8 cellular contexts compared by ENCODE assay signal in genomic region chr13:19635926-19636325, GRCh38. TPM values are rescaled to one million over a fixed set of nuclear protein-coding genes. Genes with fewer than 3 reads are reported as not detected.
DNase-seq lines count a peak whose midpoint lies in the region; ATAC-seq, FAIRE-seq and TF ChIP-seq lines count a peak whose summit lies in the region.
"Not testable (repeated sequence)": the region's sequence is repeated elsewhere in the genome, so short reads cannot be mapped to it uniquely, and the experiment has no call there.

No MANE protein-coding gene starts in this region.

- H3K4me1 ChIP-seq in Karpas-422 (ENCODE audit: low read length) (peaks cover 19% of the 10 kb centered on the region), astrocyte (ENCODE audit: insufficient read depth, low read length) (peaks cover 14% of the 10 kb centered on the region), left ventricle myocardium inferior (peaks cover 58% of the 10 kb centered on the region)

- DNase-seq in CD4-positive, alpha-beta T cell; Karpas-422; activated T-cell treated with anti-CD3 and anti-CD28 coated beads, Interleukin-2, amount 50 U/mL, for 72 hours; astrocyte (ENCODE audit: low read depth); left ventricle myocardium inferior: not testable (repeated sequence)

- H2AFZ ChIP-seq in Karpas-422 (ENCODE audit: low read length); astrocyte (ENCODE audit: low read depth, low read length): not testable (repeated sequence)

- not testable (repeated sequence) for H3K9ac ChIP-seq in Karpas-422 (ENCODE audit: low read length); astrocyte (ENCODE audit: low read length)

- peaks cover 74% of the 10 kb centered on the region for H3K79me2 ChIP-seq in Karpas-422 (ENCODE audit: low read length)
- peaks cover 70% of the 10 kb centered on the region for H3K79me2 ChIP-seq in astrocyte (ENCODE audit: insufficient read depth, low read length)

- not testable (repeated sequence) for H3K36me3 ChIP-seq in Karpas-422 (ENCODE audit: insufficient read depth, low read length); astrocyte (ENCODE audit: insufficient read depth, low read length); left ventricle myocardium inferior

- not testable (repeated sequence) for H4K20me1 ChIP-seq in Karpas-422 (ENCODE audit: insufficient read depth, low read depth, low read length)
- peaks cover 49% of the 10 kb centered on the region for H4K20me1 ChIP-seq in astrocyte (ENCODE audit: insufficient read depth, low read length)

- H3K36me3 Mint-ChIP-seq in CD4-positive, alpha-beta T cell (ENCODE audit: low read depth), result peaks cover 63% of the 10 kb centered on the region
- peaks cover 4 to 10% of the 10 kb centered on the region in 2 donors for H3K36me3 Mint-ChIP-seq in activated T-cell treated with anti-CD3 and anti-CD28 coated beads, Interleukin-2, amount 50 U/mL, for 72 hours (ENCODE audit: insufficient read depth in 2 of 2)
- H3K36me3 Mint-ChIP-seq in astrocyte (ENCODE audit: low read depth, unreplicated experiment), result not testable (repeated sequence)
- peaks cover 13% of the 10 kb centered on the region for H3K36me3 Mint-ChIP-seq in nephron (ENCODE audit: low read depth)
- peaks cover 32% of the 10 kb centered on the region for H3K36me3 Mint-ChIP-seq in stimulated activated naive CD8-positive, alpha-beta T cell treated with anti-CD3 and anti-CD28 coated beads, Interleukin-15, Interleukin-2, amounts not matched to agents 100 ng/mL and 50 ng/mL, for 24 hours (ENCODE audit: low read depth)

- not testable (repeated sequence) for H3K4me3 ChIP-seq in Karpas-422 (ENCODE audit: low read length); astrocyte (ENCODE audit: insufficient read depth, low read depth, low read length)
- H3K4me3 ChIP-seq in left ventricle myocardium inferior, result peak overlapping the region; percentile 87

- intact Hi-C loops in CD4-positive, alpha-beta T cell (cut with DNase I, micrococcal nuclease), result loop anchor here in 1 of 2 experiments (10.0 kb wide), 2 partner anchors 1139 to 1819 kb away; partner anchors contain the start of genes EEF1AKMT1 and ZDHHC20
- intact Hi-C loops in left ventricle myocardium inferior (cut with micrococcal nuclease), result not testable (repeated sequence)

- FAIRE-seq in astrocyte (lab: Jason Lieb, UNC), result not testable (repeated sequence)

- not testable (repeated sequence) for H3K9me3 ChIP-seq in CD4-positive, alpha-beta T cell (ENCODE audit: control insufficient read depth, low read length); Karpas-422 (ENCODE audit: low read length); astrocyte (ENCODE audit: insufficient read depth, low read depth, low read length); left ventricle myocardium inferior (replicated peaks)

- peak overlapping the region; percentile 100 for H3K4me3 Mint-ChIP-seq in CD4-positive, alpha-beta T cell
- H3K4me3 Mint-ChIP-seq in activated T-cell treated with anti-CD3 and anti-CD28 coated beads, Interleukin-2, amount 50 U/mL, for 72 hours, result peak overlapping the region; percentile 96 to 99
- H3K4me3 Mint-ChIP-seq in astrocyte (ENCODE audit: unreplicated experiment) (peak overlapping the region; percentile 100), nephron (peak overlapping the region; percentile 76 to 83 (median 78))
- peak overlapping the region; percentile 99 for H3K4me3 Mint-ChIP-seq in stimulated activated naive CD8-positive, alpha-beta T cell treated with anti-CD3 and anti-CD28 coated beads, Interleukin-15, Interleukin-2, amounts not matched to agents 100 ng/mL and 50 ng/mL, for 24 hours

- H3K27me3 ChIP-seq in CD4-positive, alpha-beta T cell (ENCODE audit: control insufficient read depth, insufficient read depth, low read length); Karpas-422 (ENCODE audit: low read length); astrocyte (ENCODE audit: insufficient read depth, low read length); left ventricle myocardium inferior (ENCODE audit: low read depth): not testable (repeated sequence)

- H3K9me2 ChIP-seq in Karpas-422 (replicated peaks; ENCODE audit: insufficient read depth, low read length), result not testable (repeated sequence)

- not testable (repeated sequence) for H3K9me3 Mint-ChIP-seq in CD4-positive, alpha-beta T cell; activated T-cell treated with anti-CD3 and anti-CD28 coated beads, Interleukin-2, amount 50 U/mL, for 72 hours; astrocyte (ENCODE audit: unreplicated experiment); nephron; stimulated activated naive CD8-positive, alpha-beta T cell treated with anti-CD3 and anti-CD28 coated beads, Interleukin-15, Interleukin-2, amounts not matched to agents 100 ng/mL and 50 ng/mL, for 24 hours

- not testable (repeated sequence) for ATAC-seq in CD4-positive, alpha-beta T cell (ENCODE audit: poor library complexity); activated T-cell treated with anti-CD3 and anti-CD28 coated beads, Interleukin-2, amount 50 U/mL, for 72 hours (replicated peaks in 1 of 2)

- peak overlapping the region; percentile 86 for H3K4me2 ChIP-seq in Karpas-422 (ENCODE audit: low read depth, low read length, poor library complexity, severe bottlenecking)
- not testable (repeated sequence) for H3K4me2 ChIP-seq in astrocyte (ENCODE audit: low read length)

- POLR2A ChIA-PET in CD4-positive, alpha-beta T cell (lab: Charles Lee), result not testable (repeated sequence)

- H3K27ac ChIP-seq in CD4-positive, alpha-beta T cell (ENCODE audit: low read depth, low read length); Karpas-422 (ENCODE audit: low read length); astrocyte (ENCODE audit: low read depth, low read length); left ventricle myocardium inferior (replicated peaks): not testable (repeated sequence)
- H3K27ac ChIP-seq in VCaP, result peak overlapping the region; percentile 78; the same call in 1 of the 2 replicates

- H3K4me1 Mint-ChIP-seq in CD4-positive, alpha-beta T cell (ENCODE audit: low read depth), result peaks cover 59% of the 10 kb centered on the region
- H3K4me1 Mint-ChIP-seq in activated T-cell treated with anti-CD3 and anti-CD28 coated beads, Interleukin-2, amount 50 U/mL, for 72 hours (ENCODE audit: low read depth), result peaks cover 40% of the 10 kb centered on the region
- peaks cover 11% of the 10 kb centered on the region for H3K4me1 Mint-ChIP-seq in astrocyte (ENCODE audit: low read depth, unreplicated experiment)
- H3K4me1 Mint-ChIP-seq in nephron, result peaks cover 16% of the 10 kb centered on the region
- H3K4me1 Mint-ChIP-seq in stimulated activated naive CD8-positive, alpha-beta T cell treated with anti-CD3 and anti-CD28 coated beads, Interleukin-15, Interleukin-2, amounts not matched to agents 100 ng/mL and 50 ng/mL, for 24 hours (ENCODE audit: low read depth), result peaks cover 47% of the 10 kb centered on the region

- H3K27ac Mint-ChIP-seq in CD4-positive, alpha-beta T cell, result peak overlapping the region; percentile 43
- peak overlapping the region; percentile 17 for H3K27ac Mint-ChIP-seq in activated T-cell treated with anti-CD3 and anti-CD28 coated beads, Interleukin-2, amount 50 U/mL, for 72 hours
- peak overlapping the region; percentile 38 for H3K27ac Mint-ChIP-seq in astrocyte (ENCODE audit: unreplicated experiment)
- peak overlapping the region in 1 of 3 experiments; percentile 75 for H3K27ac Mint-ChIP-seq in nephron
- H3K27ac Mint-ChIP-seq in stimulated activated naive CD8-positive, alpha-beta T cell treated with anti-CD3 and anti-CD28 coated beads, Interleukin-15, Interleukin-2, amounts not matched to agents 100 ng/mL and 50 ng/mL, for 24 hours, result peak overlapping the region; percentile 31

- H3K27me3 Mint-ChIP-seq in CD4-positive, alpha-beta T cell; activated T-cell treated with anti-CD3 and anti-CD28 coated beads, Interleukin-2, amount 50 U/mL, for 72 hours (ENCODE audit: low read depth); astrocyte (ENCODE audit: low read depth, unreplicated experiment); nephron (ENCODE audit: low read depth); stimulated activated naive CD8-positive, alpha-beta T cell treated with anti-CD3 and anti-CD28 coated beads, Interleukin-15, Interleukin-2, amounts not matched to agents 100 ng/mL and 50 ng/mL, for 24 hours: not testable (repeated sequence)

- CTCF ChIA-PET in CD4-positive, alpha-beta T cell (lab: Charles Lee), result not testable (repeated sequence)

- TF ChIP-seq CTCF in CD4-positive, alpha-beta T cell (IDR thresholded peaks at IDR 0.05); VCaP (conservative IDR thresholded peaks at IDR 0.05); astrocyte (IDR thresholded peaks at IDR 0.05; ENCODE audit: insufficient read depth, low read depth, low read length); left ventricle myocardium inferior (IDR thresholded peaks at IDR 0.05; ENCODE audit: borderline replicate concordance); nephron (IDR thresholded peaks at IDR 0.05; ENCODE audit: unreplicated experiment in 3 of 3): not testable (repeated sequence)

RNA-seq across cellular contexts. Expression of gene MPHOSPH8, which starts 2.5 kb away (rescaled TPM):
- total RNA-seq in CD4-positive, alpha-beta T cell, result 10 to 100 TPM; 48.0 to 51.2 TPM
- total RNA-seq in Karpas-422 (2014; rRNA removed; shearing (Covaris generic); ENCODE audit: low replicate concordance), result 11.4 and 16.1 TPM in 2 replicates
- 10 to 100 TPM; 58.3 to 59.3 TPM for total RNA-seq in activated T-cell treated with anti-CD3 and anti-CD28 coated beads, Interleukin-2, amount 50 U/mL, for 72 hours
- 18.0 and 22.9 TPM in 2 replicates for total RNA-seq in astrocyte
- total RNA-seq in left ventricle myocardium inferior, result 29.4 TPM
